Comparison of ENCODE assay signal across 1 cellular context in genomic region chr11:75399344-75400109, GRCh38.
TF ChIP-seq lines count a peak whose summit lies in the region.

TSS of gene RPS3 (plus strand) at chr11:75399518. CDS start at chr11:75399548, 30 bp downstream.

TF ChIP-seq in K562, 482 proteins besides CTCF, POLR2A, EP300 and RAD21 (continued from another document and continues in another):
- TF ChIP-seq ELK1 (CRISPR knock-in tag; IDR thresholded peaks at IDR 0.05) (no peak; the same call in 1 of the 2 replicates), ZFP30 (CRISPR knock-in tag; IDR thresholded peaks at IDR 0.05; ENCODE audit: borderline replicate concordance) (no peak), PHB (CRISPR knock-in tag; IDR thresholded peaks at IDR 0.05) (no peak), KAT2B (IDR thresholded peaks at IDR 0.05; ENCODE audit: low read depth, low read length) (peak; percentile 90), NCOA1 (IDR thresholded peaks at IDR 0.05; ENCODE audit: low read depth) (no peak; the same call in 1 of the 2 replicates), CEBPB (tag; IDR thresholded peaks at IDR 0.05) (no peak), RHOXF2B (CRISPR knock-in tag; conservative IDR thresholded peaks at IDR 0.05) (no peak), SMARCB1 (IDR thresholded peaks at IDR 0.05; ENCODE audit: insufficient read length, low read depth) (no peak), PTBP1 (IDR thresholded peaks at IDR 0.05; ENCODE audit: low read depth, low read length) (0 out of 2 replicates have a peak, but pooled peaks have one; percentile 62), SRSF9 (IDR thresholded peaks at IDR 0.05; ENCODE audit: borderline replicate concordance, low read depth, low read length) (no peak), EP400 (IDR thresholded peaks at IDR 0.05) (peak; percentile 99), AFF4 (CRISPR knock-in tag; IDR thresholded peaks at IDR 0.05) (peak; percentile 98), ZNF232 (CRISPR knock-in tag; IDR thresholded peaks at IDR 0.05) (no peak; the same call in 1 of the 2 replicates), NFXL1 (CRISPR knock-in tag; IDR thresholded peaks at IDR 0.05) (no peak), POU5F1 (IDR thresholded peaks at IDR 0.05; ENCODE audit: borderline replicate concordance, low read depth, low read length, partially characterized antibody) (peak; percentile 75), POLR2H (tag; IDR thresholded peaks at IDR 0.05; ENCODE audit: low read depth) (peak; percentile 97), CUX1 (CRISPR knock-in tag; IDR thresholded peaks at IDR 0.05) (no peak), UBTF (IDR thresholded peaks at IDR 0.05; ENCODE audit: borderline replicate concordance in 1 of 2, low read depth in 2 of 2, low read length in 2 of 2) (no peak), FIP1L1 (IDR thresholded peaks at IDR 0.05; ENCODE audit: low read depth, low read length, poor library complexity, severe bottlenecking) (peak; percentile 98), ZNF780A (CRISPR knock-in tag; IDR thresholded peaks at IDR 0.05) (no peak), TEAD1 (CRISPR knock-in tag; IDR thresholded peaks at IDR 0.05) (peak in 1 of 2 experiments; percentile 69; a peak in 1 of 4 replicates), MEF2A (IDR thresholded peaks at IDR 0.05; ENCODE audit: control insufficient read depth, low read depth, low read length) (no peak), CREM (IDR thresholded peaks at IDR 0.05; ENCODE audit: low read depth) (peak; percentile 99), MEF2D (tag; conservative IDR thresholded peaks at IDR 0.05; ENCODE audit: low read depth) (no peak), RERE (CRISPR knock-in tag; IDR thresholded peaks at IDR 0.05; ENCODE audit: borderline replicate concordance) (no peak), ZNF644 (tag; IDR thresholded peaks at IDR 0.05; ENCODE audit: low read depth) (peak; percentile 49; the same call in 1 of the 2 replicates), ETV5 (CRISPR knock-in tag; IDR thresholded peaks at IDR 0.05; ENCODE audit: low read depth) (peak; percentile 96), FOXK1 (CRISPR knock-in tag; IDR thresholded peaks at IDR 0.05; ENCODE audit: borderline replicate concordance) (peak; percentile 80), NCOA2 (IDR thresholded peaks at IDR 0.05; ENCODE audit: partially characterized antibody in 2 of 2) (no peak), MLLT1 (IDR thresholded peaks at IDR 0.05) (peak; percentile 62 to 76; a peak in 2 of 4 replicates), ZNF398 (CRISPR knock-in tag; IDR thresholded peaks at IDR 0.05) (no peak), NR2C2 (CRISPR knock-in tag; IDR thresholded peaks at IDR 0.05) (peak; percentile 82), NR2C2 (tag; IDR thresholded peaks at IDR 0.05) (peak; percentile 94), MIER1 (IDR thresholded peaks at IDR 0.05; ENCODE audit: low read depth) (no peak), HNRNPUL1 (IDR thresholded peaks at IDR 0.05; ENCODE audit: low read length) (no peak), ZNF764 (CRISPR knock-in tag; IDR thresholded peaks at IDR 0.05; ENCODE audit: low read depth) (no peak)
